15 cellular contexts compared by ENCODE assay signal in the genomic region with DNA sequence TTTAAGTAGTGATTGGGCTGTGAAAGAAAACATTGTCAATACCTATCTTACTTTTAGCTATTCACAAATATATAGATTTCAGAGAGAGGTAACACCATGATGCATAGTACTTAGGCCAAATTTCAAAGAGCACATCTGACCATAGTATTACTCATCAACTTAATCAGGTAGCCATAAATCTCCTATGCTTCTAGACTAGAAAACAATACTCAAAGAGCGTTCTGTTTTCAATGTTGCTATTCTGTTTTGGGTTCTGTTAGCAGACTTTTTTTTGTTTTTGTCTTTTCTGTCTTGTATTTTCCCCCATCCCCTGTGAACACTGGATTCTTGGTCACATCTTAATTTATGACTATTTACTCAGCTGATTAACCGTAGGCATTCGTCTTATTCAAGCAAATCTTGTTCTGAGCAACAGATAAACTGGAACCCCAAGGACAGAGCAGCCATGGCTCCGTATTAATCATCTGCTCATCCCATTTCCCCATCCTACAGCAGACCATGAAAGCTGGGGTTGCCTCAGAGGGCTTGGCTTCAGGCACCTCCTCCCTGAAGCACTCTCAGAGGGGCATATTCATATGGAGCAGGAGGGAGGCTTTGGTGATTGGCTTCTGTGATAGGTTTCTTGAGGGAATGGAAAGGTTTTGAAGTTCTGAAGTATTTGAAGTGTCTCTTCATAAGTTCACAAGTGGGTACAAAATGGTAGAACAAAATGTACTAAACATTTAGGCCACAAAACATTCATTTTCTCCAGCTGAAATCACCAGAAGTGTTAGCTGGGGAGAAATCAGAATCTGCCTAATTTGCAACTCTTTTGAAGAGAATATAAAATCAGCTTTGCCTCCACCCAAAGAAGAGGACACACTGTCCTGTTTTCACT.
DNase-seq lines count a peak whose midpoint lies in the region; ATAC-seq, FAIRE-seq and TF ChIP-seq lines count a peak whose summit lies in the region.
"Had no signal": no experiment of that assay in that cellular context is flagged by ENCODE, and none has a peak within 500 bp of the region (broad histone marks: within the 10 kb centered on the region; RNA-seq: fewer than 3 reads in every experiment).

No MANE protein-coding gene starts in this region.

- H3K27me3 ChIP-seq in gastrocnemius medialis: no peaks in the 10 kb centered on the region

- H3K27ac ChIP-seq in epithelial cell of prostate: peak overlapping the region; percentile 71
- peak overlapping the region in 3 of 4 donors; percentile 20 to 58 (median 42) for H3K27ac ChIP-seq in gastrocnemius medialis
- H3K27ac ChIP-seq in kidney (ENCODE audit: low read depth in 2 of 2, low read length in 2 of 2): no peak overlapping the region
- H3K27ac ChIP-seq: 22Rv1 had no signal

- no peak for TF ChIP-seq CTCF in gastrocnemius medialis (IDR thresholded peaks at IDR 0.05 in 4 of 5, conservative IDR thresholded peaks at IDR 0.05 in 1 of 5)
- no peak for TF ChIP-seq CTCF in kidney (IDR thresholded peaks at IDR 0.05; ENCODE audit: borderline replicate concordance, extremely low read depth, insufficient read depth)

- TF ChIP-seq POLR2A in gastrocnemius medialis (IDR thresholded peaks at IDR 0.05): no peak

- intact Hi-C loops in gastrocnemius medialis (cut with DNase I; ENCODE audit: low total_unique reads) (no loop called here), kidney (cut with DNase I) (no loop called here)

- DNase-seq in NCI-H82 treated with DMSO at 0.1 percent for 48 hours (lab: John Stamatoyannopoulos, UW; ENCODE audit: unreplicated experiment) (peak; percentile 39), NCI-H82 (lab: John Stamatoyannopoulos, UW) (no peak), RCC 7860 (ENCODE audit: low spot score) (no peak), epithelial cell of prostate (ENCODE audit: low read depth, low spot score) (no peak), gastrocnemius medialis (no peak), NCI-H1436 (lab: John Stamatoyannopoulos, UW) (no peak), kidney (no peak), DMS53 treated with DMSO at 0.1 percent for 48 hours (lab: John Stamatoyannopoulos, UW; ENCODE audit: unreplicated experiment) (no peak)
- DNase-seq: effector memory CD4-positive, alpha-beta T cell; NCI-H1092; NCI-H345; stimulated activated CD4-positive, alpha-beta T cell treated with anti-CD3 and anti-CD28 coated beads, Interleukin-4, amount 100 ng/mL, for 4 hours had no signal

- peak in 1 of 2 donors; percentile 59 for ATAC-seq in gastrocnemius medialis
- ATAC-seq: stimulated activated memory B cell treated with anti-CD40 and anti-IgM and Interleukin-4, amounts not matched to agents 10 μg/mL and 1 μg/mL and 100 μg/mL, for 72 hours had no signal

- in situ Hi-C loops in gastrocnemius medialis (cut with MboI; ENCODE audit: low sequenced_read_pairs in 4 of 4): no loop called here

- H3K36me3 ChIP-seq in gastrocnemius medialis: no peaks in the 10 kb centered on the region
- H3K36me3 ChIP-seq in kidney (ENCODE audit: control insufficient read depth in 1 of 2, insufficient read depth in 2 of 2, low read length in 2 of 2): no peaks in the 10 kb centered on the region

- H3K4me3 ChIP-seq in gastrocnemius medialis (no peak overlapping the region), kidney (ENCODE audit: low read length in 2 of 2) (no peak overlapping the region)

- H3K9ac ChIP-seq in kidney (ENCODE audit: low read length in 2 of 2): no peak overlapping the region

- peak; percentile 73 for FAIRE-seq in RCC 7860 (lab: Jason Lieb, UNC)
- no peak for FAIRE-seq in kidney (lab: Jason Lieb, UNC)
- FAIRE-seq: G401.6 had no signal

- H3K4me1 ChIP-seq in gastrocnemius medialis: peaks cover 9 to 22% of the 10 kb centered on the region in 2 donors
- H3K4me1 ChIP-seq in kidney (ENCODE audit: control insufficient read depth in 1 of 2, insufficient read depth in 1 of 2, low read depth in 1 of 2, low read length in 2 of 2): peaks cover 0 to 5% of the 10 kb centered on the region in 2 donors

- H3K9me3 ChIP-seq in gastrocnemius medialis (no peaks in the 10 kb centered on the region), kidney (ENCODE audit: control insufficient read depth in 1 of 2, low read length in 2 of 2) (no peaks in the 10 kb centered on the region)

Comparison
In these comparisons a context has a peak if more than half of its experiments do, and no peak if none do; other contexts are left out.
1. H3K27ac ChIP-seq: peak in epithelial cell of prostate (single experiment) and gastrocnemius medialis (3 of 4); none in kidney (0 of 2).